ENCODE assay signal across 16 cellular contexts in genomic region chr22:37310075-37310606, GRCh38. TPM values are rescaled to one million over a fixed set of nuclear protein-coding genes. Genes with fewer than 3 reads are reported as not detected.
DNase-seq lines count a peak whose midpoint lies in the region; ATAC-seq and TF ChIP-seq lines count a peak whose summit lies in the region.
"Had no signal": no experiment of that assay in that cellular context is flagged by ENCODE, and none has a peak within 500 bp of the region (broad histone marks: within the 10 kb centered on the region; RNA-seq: fewer than 3 reads in every experiment).

No MANE protein-coding gene starts in this region.

- H3F3A ChIP-seq in DOHH2 (ENCODE audit: control insufficient read depth, insufficient read depth): peaks cover 26% of the 10 kb centered on the region

- no peaks in the 10 kb centered on the region for H3K9me3 ChIP-seq in DOHH2 (ENCODE audit: control insufficient read depth, insufficient read depth, low read length)

- H3K4me3 ChIP-seq in DOHH2 (ENCODE audit: low read length) (peak overlapping the region; percentile 58), HL-60 (replicated peaks; ENCODE audit: insufficient read depth, low read length) (no peak overlapping the region), coronary artery (no peak overlapping the region)

- peaks cover 80% of the 10 kb centered on the region for H3K36me3 Mint-ChIP-seq in activated T-helper 2 cell treated with anti-CD3 and anti-CD28 coated beads, Interferon-gamma antibody, Interleukin-2, Interleukin-4, amounts not matched to agents 10 μg/mL and 5 μg/mL and 100 μg/mL, durations not matched to agents 14 hours and 24 hours and 36 hours (ENCODE audit: low read depth)
- no peaks in the 10 kb centered on the region for H3K36me3 Mint-ChIP-seq in neural crest cell (ENCODE audit: low read depth)

- TF ChIP-seq CTCF in DOHH2 (IDR thresholded peaks at IDR 0.05; ENCODE audit: low read depth, low read length, poor library complexity, severe bottlenecking) (no peak), HL-60 (IDR thresholded peaks at IDR 0.05; ENCODE audit: insufficient read depth, low read length) (no peak), neural crest cell (conservative IDR thresholded peaks at IDR 0.05) (no peak), coronary artery (IDR thresholded peaks at IDR 0.05) (no peak)

- H3K9me2 ChIP-seq in DOHH2 (replicated peaks; ENCODE audit: control insufficient read depth, low read length): no peaks in the 10 kb centered on the region

- peak overlapping the region; percentile 80 for H3K27ac Mint-ChIP-seq in activated T-helper 2 cell treated with anti-CD3 and anti-CD28 coated beads, Interferon-gamma antibody, Interleukin-2, Interleukin-4, amounts not matched to agents 10 μg/mL and 5 μg/mL and 100 μg/mL, durations not matched to agents 14 hours and 24 hours and 36 hours
- H3K27ac Mint-ChIP-seq in neural crest cell (ENCODE audit: unreplicated experiment): peak overlapping the region; percentile 19

- no peaks in the 10 kb centered on the region for H3K9me3 Mint-ChIP-seq in activated T-helper 2 cell treated with anti-CD3 and anti-CD28 coated beads, Interferon-gamma antibody, Interleukin-2, Interleukin-4, amounts not matched to agents 10 μg/mL and 5 μg/mL and 100 μg/mL, durations not matched to agents 14 hours and 24 hours and 36 hours
- no peaks in the 10 kb centered on the region for H3K9me3 Mint-ChIP-seq in neural crest cell

- no peak for DNase-seq in HL-60 (ENCODE audit: low read depth in 1 of 2, low spot score in 1 of 2)
- no peak for DNase-seq in activated T-helper 2 cell treated with anti-CD3 and anti-CD28 coated beads, Interferon-gamma antibody, Interleukin-2, Interleukin-4, amounts not matched to agents 10 μg/mL and 5 μg/mL and 100 μg/mL, durations not matched to agents 14 hours and 24 hours and 36 hours (ENCODE audit: low spot score)
- no peak for DNase-seq in neural crest cell (ENCODE audit: low read depth, low spot score)
- no peak for DNase-seq in coronary artery (ENCODE audit: low spot score)
- no peak for DNase-seq in NCI-H187 treated with DMSO at 0.1 percent for 48 hours (lab: John Stamatoyannopoulos, UW)
- DNase-seq: aorta; DMS 273 treated with DMSO at 0.1 percent for 48 hours; left cardiac atrium; NCI-H1048; NCI-H526 treated with DMSO at 0.1 percent for 48 hours; SIG-M5; stimulated activated CD4-positive, alpha-beta T cell treated with anti-CD3 and anti-CD28 coated beads, Interleukin-2, amount 100 ng/mL, for 48 hours; substantia nigra had no signal

- no peaks in the 10 kb centered on the region for H3K27me3 ChIP-seq in DOHH2 (ENCODE audit: control insufficient read depth, low read length)
- H3K27me3 ChIP-seq in HL-60 (ENCODE audit: insufficient read depth, poor library complexity, severe bottlenecking): no peaks in the 10 kb centered on the region

- intact Hi-C loops in activated T-helper 2 cell treated with anti-CD3 and anti-CD28 coated beads, Interferon-gamma antibody, Interleukin-2, Interleukin-4, amounts not matched to agents 10 μg/mL and 5 μg/mL and 100 μg/mL, durations not matched to agents 14 hours and 24 hours and 36 hours (cut with micrococcal nuclease): no loop called here

- H3K4me1 Mint-ChIP-seq in activated T-helper 2 cell treated with anti-CD3 and anti-CD28 coated beads, Interferon-gamma antibody, Interleukin-2, Interleukin-4, amounts not matched to agents 10 μg/mL and 5 μg/mL and 100 μg/mL, durations not matched to agents 14 hours and 24 hours and 36 hours (ENCODE audit: low read depth): peaks cover 81% of the 10 kb centered on the region
- H3K4me1 Mint-ChIP-seq in neural crest cell: peaks cover 17% of the 10 kb centered on the region

- H3K4me3 Mint-ChIP-seq in activated T-helper 2 cell treated with anti-CD3 and anti-CD28 coated beads, Interferon-gamma antibody, Interleukin-2, Interleukin-4, amounts not matched to agents 10 μg/mL and 5 μg/mL and 100 μg/mL, durations not matched to agents 14 hours and 24 hours and 36 hours (ENCODE audit: low read depth): peak overlapping the region; percentile 78
- no peak overlapping the region for H3K4me3 Mint-ChIP-seq in neural crest cell

- H3K79me2 ChIP-seq in DOHH2 (ENCODE audit: control insufficient read depth, low read length): 0 out of 2 replicates have a peak, but pooled peaks cover 2% of the 10 kb centered on the region

- 0 out of 2 replicates have a peak, but pooled peaks cover 2% of the 10 kb centered on the region for H4K20me1 ChIP-seq in DOHH2 (ENCODE audit: control insufficient read depth, insufficient read depth, low read depth, low read length)

- peak overlapping the region; percentile 76 for H3K4me2 ChIP-seq in DOHH2 (ENCODE audit: low read length)

- H3K27me3 Mint-ChIP-seq in activated T-helper 2 cell treated with anti-CD3 and anti-CD28 coated beads, Interferon-gamma antibody, Interleukin-2, Interleukin-4, amounts not matched to agents 10 μg/mL and 5 μg/mL and 100 μg/mL, durations not matched to agents 14 hours and 24 hours and 36 hours (ENCODE audit: low read depth): no peaks in the 10 kb centered on the region
- H3K27me3 Mint-ChIP-seq in neural crest cell (ENCODE audit: low read depth): peaks cover 3% of the 10 kb centered on the region

- ATAC-seq in GM18870 (IDR thresholded peaks at IDR 0.05; ENCODE audit: unreplicated experiment) (no peak), GM19452 (IDR thresholded peaks at IDR 0.05; ENCODE audit: unreplicated experiment) (no peak)
- ATAC-seq: left cardiac atrium had no signal

- peaks cover 50% of the 10 kb centered on the region for H3K36me3 ChIP-seq in DOHH2 (ENCODE audit: control insufficient read depth, low read length)

- H3K4me1 ChIP-seq in DOHH2 (ENCODE audit: control insufficient read depth, low read length): peaks cover 83% of the 10 kb centered on the region

- H3K27ac ChIP-seq in DOHH2 (ENCODE audit: low read depth, low read length) (peak overlapping the region; percentile 98), HL-60 (replicated peaks) (peak overlapping the region; percentile 92), coronary artery (peak overlapping the region in 1 of 2 donors; percentile 48)

RNA-seq across cellular contexts. Expression of gene CYTH4, which starts 27.8 kb away (rescaled TPM):
- 45.9 and 49.8 TPM in 2 replicates for total RNA-seq in activated T-helper 2 cell treated with anti-CD3 and anti-CD28 coated beads, Interferon-gamma antibody, Interleukin-2, Interleukin-4, amounts not matched to agents 10 μg/mL and 5 μg/mL and 100 μg/mL, durations not matched to agents 14 hours and 24 hours and 36 hours
- not detected in 2 replicates for total RNA-seq in neural crest cell

Comparison
In these comparisons a context has a peak if more than half of its experiments do, and no peak if none do; other contexts are left out.
1. RNA of gene CYTH4, which starts 27.8 kb away (total RNA-seq): 45.9 to 49.8 TPM in activated T-helper 2 cell treated with anti-CD3 and anti-CD28 coated beads, Interferon-gamma antibody, Interleukin-2, Interleukin-4, amounts not matched to agents 10 μg/mL and 5 μg/mL and 100 μg/mL, durations not matched to agents 14 hours and 24 hours and 36 hours; not detected in neural crest cell; every median in the first group is over 10 times any median in the second.